Comparison of ENCODE assay signal across 1 cellular context in genomic region chr10:78420946-78421732, GRCh38.
TF ChIP-seq lines count a peak whose summit lies in the region.

No MANE protein-coding gene starts in this region.

TF ChIP-seq in GM23338, 12 proteins besides CTCF, POLR2A, EP300 and RAD21:
- no peak for TF ChIP-seq REST (IDR thresholded peaks at IDR 0.05; ENCODE audit: unreplicated experiment)
- no peak for TF ChIP-seq ZNF331 (CRISPR knock-in tag; IDR thresholded peaks at IDR 0.05; ENCODE audit: low read depth)
- no peak for TF ChIP-seq ZNF114 (CRISPR knock-in tag; IDR thresholded peaks at IDR 0.05)
- no peak for TF ChIP-seq NANOG (IDR thresholded peaks at IDR 0.05; ENCODE audit: borderline replicate concordance)
- TF ChIP-seq EZH2 (IDR thresholded peaks at IDR 0.05; ENCODE audit: low read depth, unreplicated experiment), result no peak
- no peak for TF ChIP-seq EZH2phosphoT487 (IDR thresholded peaks at IDR 0.05; ENCODE audit: unreplicated experiment)
- TF ChIP-seq ZNF462 (CRISPR knock-in tag; IDR thresholded peaks at IDR 0.05), result no peak
- TF ChIP-seq CREB1 (CRISPR knock-in tag; IDR thresholded peaks at IDR 0.05; ENCODE audit: low read depth), result no peak
- no peak for TF ChIP-seq JUNB (IDR thresholded peaks at IDR 0.05; ENCODE audit: unreplicated experiment)
- TF ChIP-seq POLR2AphosphoS5 (IDR thresholded peaks at IDR 0.05; ENCODE audit: low read depth), result no peak
